Comparison of ENCODE assay signal across 39 cellular contexts in the genomic region with DNA sequence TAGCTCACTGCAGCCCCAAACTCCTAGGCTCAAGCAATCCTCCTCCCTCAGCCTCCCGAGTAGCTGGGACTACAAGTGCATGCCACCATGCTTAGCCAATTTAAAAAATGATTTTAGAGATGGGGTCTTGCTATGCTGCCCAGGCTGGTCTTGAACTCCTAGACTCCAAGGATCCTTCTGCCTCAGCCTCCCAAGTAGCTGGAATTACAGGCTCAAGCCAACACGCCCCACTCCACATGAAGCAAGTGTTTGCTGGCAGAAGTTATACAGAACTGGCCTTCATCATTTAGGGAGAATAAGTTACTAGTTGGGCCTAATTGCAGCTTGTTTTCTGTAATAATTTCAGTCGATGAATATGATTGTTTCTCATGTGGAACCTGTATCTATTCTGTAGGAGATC.
"Had no signal": no experiment of that assay in that cellular context is flagged by ENCODE, and none has a peak within 500 bp of the region (broad histone marks: within the 10 kb centered on the region; RNA-seq: fewer than 3 reads in every experiment).

No MANE protein-coding gene starts in this region.

- H3K27ac Mint-ChIP-seq: activated naive CD4-positive, alpha-beta T cell treated with anti-CD3 and anti-CD28 coated beads for 36 hours; activated naive CD4-positive, alpha-beta T cell treated with anti-CD3 and anti-CD28 coated beads, Interleukin-2, amount 10 ng/mL, durations not matched to agents 7 days and 5 days; activated naive CD4-positive, alpha-beta T cell treated with anti-CD3 and anti-CD28 coated beads, Interleukin-2, amount 50 U/mL, for 24 hours; activated naive CD4-positive, alpha-beta T cell treated with anti-CD3 and anti-CD28 coated beads, Interleukin-2, amount 50 U/mL, for 72 hours; activated naive CD8-positive, alpha-beta T cell; activated naive CD8-positive, alpha-beta T cell treated with anti-CD3 and anti-CD28 coated beads for 36 hours; activated naive CD8-positive, alpha-beta T cell treated with anti-CD3 and anti-CD28 coated beads, Interleukin-2, amount 10 ng/mL, durations not matched to agents 7 days and 5 days; activated naive CD8-positive, alpha-beta T cell treated with anti-CD3 and anti-CD28 coated beads, Interleukin-2, amount 50 U/mL, for 24 hours; activated T-cell treated with anti-CD3 and anti-CD28 coated beads, Interleukin-2, amount 50 U/mL, for 24 hours; activated T-cell treated with anti-CD3 and anti-CD28 coated beads, Interleukin-2, amount 50 U/mL, for 72 hours; activated T-helper 1 cell treated with anti-CD3 and anti-CD28 coated beads, Interleukin-12 subunit alpha, Interleukin-12 subunit beta, Interleukin-2, Interleukin-4 antibody, amounts not matched to agents 30 ng/mL and 10 ng/mL and 1 ng/mL, durations not matched to agents 14 hours and 24 hours and 36 hours; activated T-helper 17 cell treated with anti-CD3 and anti-CD28 coated beads, Interleukin-2, amount 50 U/mL, for 72 hours; activated T-helper 2 cell treated with anti-CD3 and anti-CD28 coated beads, Interferon-gamma antibody, Interleukin-2, Interleukin-4, amounts not matched to agents 10 μg/mL and 5 μg/mL and 100 μg/mL, durations not matched to agents 14 hours and 24 hours and 36 hours had no signal

- FAIRE-seq: astrocyte had no signal

- H3K9me3 ChIP-seq: adrenal gland, ascending aorta, body of pancreas, breast epithelium had no signal

- H3K36me3 Mint-ChIP-seq: activated naive CD4-positive, alpha-beta T cell treated with anti-CD3 and anti-CD28 coated beads, Interleukin-2, amount 10 ng/mL, durations not matched to agents 7 days and 5 days; activated naive CD4-positive, alpha-beta T cell treated with anti-CD3 and anti-CD28 coated beads, Interleukin-2, amount 50 U/mL, for 24 hours; activated naive CD4-positive, alpha-beta T cell treated with anti-CD3 and anti-CD28 coated beads, Interleukin-2, amount 50 U/mL, for 72 hours; activated naive CD8-positive, alpha-beta T cell; activated naive CD8-positive, alpha-beta T cell treated with anti-CD3 and anti-CD28 coated beads for 36 hours; activated naive CD8-positive, alpha-beta T cell treated with anti-CD3 and anti-CD28 coated beads, Interleukin-2, amount 10 ng/mL, durations not matched to agents 7 days and 5 days; brain had no signal

- H3K4me3 ChIP-seq: adrenal gland, ascending aorta, body of pancreas, breast epithelium, cardiac muscle cell had no signal

- H3K4me3 Mint-ChIP-seq: activated naive CD4-positive, alpha-beta T cell treated with anti-CD3 and anti-CD28 coated beads for 36 hours; activated naive CD4-positive, alpha-beta T cell treated with anti-CD3 and anti-CD28 coated beads, Interleukin-2, amount 10 ng/mL, durations not matched to agents 7 days and 5 days; activated naive CD4-positive, alpha-beta T cell treated with anti-CD3 and anti-CD28 coated beads, Interleukin-2, amount 50 U/mL, for 24 hours; activated naive CD8-positive, alpha-beta T cell; activated naive CD8-positive, alpha-beta T cell treated with anti-CD3 and anti-CD28 coated beads for 36 hours; activated naive CD8-positive, alpha-beta T cell treated with anti-CD3 and anti-CD28 coated beads, Interleukin-2, amount 10 ng/mL, durations not matched to agents 7 days and 5 days; activated naive CD8-positive, alpha-beta T cell treated with anti-CD3 and anti-CD28 coated beads, Interleukin-2, amount 50 U/mL, for 24 hours; activated T-cell treated with anti-CD3 and anti-CD28 coated beads, Interleukin-2, amount 50 U/mL, for 24 hours; activated T-cell treated with anti-CD3 and anti-CD28 coated beads, Interleukin-2, amount 50 U/mL, for 4 hours; activated T-cell treated with anti-CD3 and anti-CD28 coated beads, Interleukin-2, amount 50 U/mL, for 72 hours; activated T-helper 1 cell treated with anti-CD3 and anti-CD28 coated beads, Interleukin-12 subunit alpha, Interleukin-12 subunit beta, Interleukin-2, Interleukin-4 antibody, amounts not matched to agents 30 ng/mL and 10 ng/mL and 1 ng/mL, durations not matched to agents 14 hours and 24 hours and 36 hours; activated T-helper 17 cell treated with anti-CD3 and anti-CD28 coated beads, Interleukin-2, amount 50 U/mL, for 72 hours; brain; central memory CD8-positive, alpha-beta T cell had no signal

- H3K27me3 ChIP-seq: ascending aorta, body of pancreas, brain microvascular endothelial cell, breast epithelium, cardiac muscle cell had no signal

- H3K4me1 ChIP-seq: adrenal gland, ascending aorta, body of pancreas, breast epithelium had no signal

- DNase-seq: activated effector memory CD4-positive, alpha-beta T cell treated with anti-CD3 and anti-CD28 coated beads, Interleukin-2, amount 50 U/mL, for 16 hours; activated effector memory CD4-positive, alpha-beta T cell treated with Interleukin-2 at 50 U/mL for 16 hours; activated gamma-delta T cell; activated gamma-delta T cell treated with Interleukin-2 at 50 U/mL for 16 hours; activated naive CD4-positive, alpha-beta T cell; activated naive CD4-positive, alpha-beta T cell treated with anti-CD3 and anti-CD28 coated beads for 36 hours; activated naive CD4-positive, alpha-beta T cell treated with anti-CD3 and anti-CD28 coated beads, Interleukin-2, amount 10 ng/mL, durations not matched to agents 7 days and 5 days; activated naive CD4-positive, alpha-beta T cell treated with anti-CD3 and anti-CD28 coated beads, Interleukin-2, amount 50 U/mL, for 16 hours; activated naive CD4-positive, alpha-beta T cell treated with Interleukin-2 at 50 U/mL for 16 hours; activated naive CD8-positive, alpha-beta T cell treated with anti-CD3 and anti-CD28 coated beads for 36 hours; activated naive CD8-positive, alpha-beta T cell treated with anti-CD3 and anti-CD28 coated beads, Interleukin-2, amount 10 ng/mL, durations not matched to agents 7 days and 5 days; activated naive CD8-positive, alpha-beta T cell treated with anti-CD3 and anti-CD28 coated beads, Interleukin-2, amount 50 U/mL, for 24 hours; activated T-cell treated with anti-CD3 and anti-CD28 coated beads, Interleukin-2, amount 50 U/mL, for 1 hour; activated T-cell treated with anti-CD3 and anti-CD28 coated beads, Interleukin-2, amount 50 U/mL, for 24 hours; activated T-cell treated with anti-CD3 and anti-CD28 coated beads, Interleukin-2, amount 50 U/mL, for 4 hours; activated T-cell treated with anti-CD3 and anti-CD28 coated beads, Interleukin-2, amount 50 U/mL, for 48 hours; activated T-cell treated with anti-CD3 and anti-CD28 coated beads, Interleukin-2, amount 50 U/mL, for 72 hours; adrenal gland; amniotic stem cell; amygdala; anterior cingulate cortex; aorta; body of pancreas; brain microvascular endothelial cell; caudate nucleus; central memory CD4-positive, alpha-beta T cell; cerebellar nuclear complex had no signal

- H3K4me1 Mint-ChIP-seq: activated naive CD4-positive, alpha-beta T cell treated with anti-CD3 and anti-CD28 coated beads, Interleukin-2, amount 10 ng/mL, durations not matched to agents 7 days and 5 days; activated naive CD4-positive, alpha-beta T cell treated with anti-CD3 and anti-CD28 coated beads, Interleukin-2, amount 50 U/mL, for 24 hours; activated naive CD8-positive, alpha-beta T cell treated with anti-CD3 and anti-CD28 coated beads for 36 hours; activated naive CD8-positive, alpha-beta T cell treated with anti-CD3 and anti-CD28 coated beads, Interleukin-2, amount 10 ng/mL, durations not matched to agents 7 days and 5 days; activated naive CD8-positive, alpha-beta T cell treated with anti-CD3 and anti-CD28 coated beads, Interleukin-2, amount 50 U/mL, for 24 hours; activated T-helper 17 cell treated with anti-CD3 and anti-CD28 coated beads, Interleukin-2, amount 50 U/mL, for 72 hours; brain; central memory CD8-positive, alpha-beta T cell had no signal

- H3K36me3 ChIP-seq: adrenal gland, ascending aorta, brain microvascular endothelial cell, breast epithelium, cardiac muscle cell had no signal

- H3K27me3 Mint-ChIP-seq: activated naive CD4-positive, alpha-beta T cell treated with anti-CD3 and anti-CD28 coated beads, Interleukin-2, amount 10 ng/mL, durations not matched to agents 7 days and 5 days; activated naive CD8-positive, alpha-beta T cell treated with anti-CD3 and anti-CD28 coated beads for 36 hours; activated naive CD8-positive, alpha-beta T cell treated with anti-CD3 and anti-CD28 coated beads, Interleukin-2, amount 10 ng/mL, durations not matched to agents 7 days and 5 days; activated naive CD8-positive, alpha-beta T cell treated with anti-CD3 and anti-CD28 coated beads, Interleukin-2, amount 50 U/mL, for 24 hours; activated T-cell treated with anti-CD3 and anti-CD28 coated beads, Interleukin-2, amount 50 U/mL, for 24 hours; activated T-helper 17 cell treated with anti-CD3 and anti-CD28 coated beads, Interleukin-2, amount 50 U/mL, for 72 hours; brain; central memory CD8-positive, alpha-beta T cell had no signal

- H3K9me3 Mint-ChIP-seq: activated naive CD4-positive, alpha-beta T cell treated with anti-CD3 and anti-CD28 coated beads for 36 hours; activated naive CD4-positive, alpha-beta T cell treated with anti-CD3 and anti-CD28 coated beads, Interleukin-2, amount 50 U/mL, for 24 hours; activated naive CD8-positive, alpha-beta T cell treated with anti-CD3 and anti-CD28 coated beads for 36 hours; activated naive CD8-positive, alpha-beta T cell treated with anti-CD3 and anti-CD28 coated beads, Interleukin-2, amount 10 ng/mL, durations not matched to agents 7 days and 5 days; activated T-cell treated with anti-CD3 and anti-CD28 coated beads, Interleukin-2, amount 50 U/mL, for 24 hours had no signal

- H3K27ac ChIP-seq: adrenal gland, ascending aorta, body of pancreas, brain microvascular endothelial cell, breast epithelium, cardiac muscle cell had no signal

- ATAC-seq: activated naive CD4-positive, alpha-beta T cell treated with anti-CD3 and anti-CD28 coated beads, Interleukin-2, amount 50 U/mL, for 72 hours; activated naive CD8-positive, alpha-beta T cell treated with anti-CD3 and anti-CD28 coated beads, Interleukin-2, amount 50 U/mL, for 24 hours; activated T-cell treated with anti-CD3 and anti-CD28 coated beads, Interleukin-2, amount 50 U/mL, for 4 hours; activated T-cell treated with anti-CD3 and anti-CD28 coated beads, Interleukin-2, amount 50 U/mL, for 72 hours; activated T-helper 17 cell treated with anti-CD3 and anti-CD28 coated beads, Interleukin-2, amount 50 U/mL, for 72 hours; body of pancreas had no signal
